Comparison of ENCODE assay signal across 15 cellular contexts in genomic region chr4:26412381-26413372, GRCh38.
DNase-seq lines count a peak whose midpoint lies in the region; ATAC-seq and TF ChIP-seq lines count a peak whose summit lies in the region.
"Had no signal": no experiment of that assay in that cellular context is flagged by ENCODE, and none has a peak within 500 bp of the region (broad histone marks: within the 10 kb centered on the region; RNA-seq: fewer than 3 reads in every experiment).

No MANE protein-coding gene starts in this region.

- no peaks in the 10 kb centered on the region for H3K9me3 ChIP-seq in right lobe of liver
- no peaks in the 10 kb centered on the region for H3K9me3 ChIP-seq in transverse colon

- ATAC-seq in right lobe of liver (peak; percentile 91 to 94 (median 92)), HG03571 (IDR thresholded peaks at IDR 0.05; ENCODE audit: unreplicated experiment) (no peak), HG02840 (IDR thresholded peaks at IDR 0.05; ENCODE audit: low FRiP score, unreplicated experiment) (no peak), GM21529 (IDR thresholded peaks at IDR 0.05; ENCODE audit: unreplicated experiment) (no peak)
- ATAC-seq: activated T-cell treated with anti-CD3 and anti-CD28 coated beads, Interleukin-2, amount 50 U/mL, for 72 hours had no signal

- DNase-seq in NCI-H446 (lab: John Stamatoyannopoulos, UW) (peak; percentile 24 to 74), cerebellum (ENCODE audit: low spot score) (peak; percentile 27), right lobe of liver (peak in 2 of 3 donors; percentile 58 to 83), transverse colon (peak; percentile 24)
- DNase-seq: activated CD4-positive, alpha-beta T cell treated with anti-CD3 and anti-CD28 coated beads for 4 hours; activated T-cell treated with anti-CD3 and anti-CD28 coated beads, Interleukin-2, amount 50 U/mL, for 72 hours; CD4-positive, CD25-positive, alpha-beta regulatory T cell; hippocampal formation; KBM-7; NCI-H2081 treated with DMSO at 0.1 percent for 48 hours; retina; SW 1271 had no signal

- peak overlapping the region in 1 of 3 donors; percentile 32 for H3K27ac ChIP-seq in right lobe of liver
- peak overlapping the region in 3 of 4 donors; percentile 4 to 49 (median 31) for H3K27ac ChIP-seq in transverse colon

- no peaks in the 10 kb centered on the region for H3K27me3 ChIP-seq in right lobe of liver
- no peaks in the 10 kb centered on the region for H3K27me3 ChIP-seq in transverse colon

- TF ChIP-seq CTCF in right lobe of liver (IDR thresholded peaks at IDR 0.05): no peak
- no peak for TF ChIP-seq CTCF in transverse colon (IDR thresholded peaks at IDR 0.05)

- 12% methylated on average over 6 of the region's 7 CpGs for WGBS in right lobe of liver (ENCODE audit: insufficient coverage, low coverage, low lambda C conversion rate, missing lambda C conversion rate)
- WGBS in transverse colon (ENCODE audit: low coverage in 1 of 2), 2 donors: 67 to 77% methylated on average over 6 to 7 of the region's 7 CpGs

- in situ Hi-C loops in transverse colon (cut with MboI; ENCODE audit: low pct_ligation_motif_present in 1 of 4, low pct_unique_long_range_greater_than_20kb in 1 of 4, low sequenced_read_pairs in 3 of 4): loop anchor here in 2 of 4 donors (25.0 kb wide), 3 partner anchors 325 to 425 kb away; no protein-coding TSS in a partner anchor

- H3K36me3 ChIP-seq in right lobe of liver: no peaks in the 10 kb centered on the region
- H3K36me3 ChIP-seq in transverse colon: peaks cover 0 to 5% (median 0%) of the 10 kb centered on the region in 4 donors

- peaks cover 0 to 13% (median 4%) of the 10 kb centered on the region in 4 donors for H3K4me1 ChIP-seq in right lobe of liver
- H3K4me1 ChIP-seq in transverse colon: peaks cover 0 to 8% (median 1%) of the 10 kb centered on the region in 4 donors

- no peak for TF ChIP-seq EP300 in transverse colon (IDR thresholded peaks at IDR 0.05; ENCODE audit: low read depth)

- TF ChIP-seq POLR2A in right lobe of liver (IDR thresholded peaks at IDR 0.05) (no peak), transverse colon (IDR thresholded peaks at IDR 0.05) (no peak)

- intact Hi-C loops in right lobe of liver (cut with DNase I): loop anchor here in 1 of 2 donors (10.0 kb wide), 1 partner anchor 328 kb away; no protein-coding TSS in a partner anchor
- intact Hi-C loops in transverse colon (cut with DNase I; ENCODE audit: low total_unique reads): loop anchor here (5.0 to 10.0 kb wide), 2 partner anchors 78 to 385 kb away; no protein-coding TSS in a partner anchor

- H3K4me3 ChIP-seq in right lobe of liver (no peak overlapping the region), transverse colon (no peak overlapping the region)

Comparison
In these comparisons a context has a peak if more than half of its experiments do, and no peak if none do; other contexts are left out.
1. ATAC-seq: peak in right lobe of liver (4 of 4); none in HG03571 (single experiment), HG02840 (single experiment) and GM21529 (single experiment).
2. Peak in every context shown above with its lines, with median percentiles within 50 percentile points of each other: DNase-seq.